In genomic region chr2:17573085-17573805, GRCh38 we compare ENCODE assay signal across 12 cellular contexts.
DNase-seq lines count a peak whose midpoint lies in the region; ATAC-seq and TF ChIP-seq lines count a peak whose summit lies in the region.
"Had no signal": no experiment of that assay in that cellular context is flagged by ENCODE, and none has a peak within 500 bp of the region (broad histone marks: within the 10 kb centered on the region; RNA-seq: fewer than 3 reads in every experiment).

No MANE protein-coding gene starts in this region.

- no peak for ATAC-seq in HG03095 (IDR thresholded peaks at IDR 0.05; ENCODE audit: unreplicated experiment)
- ATAC-seq: stimulated activated naive B cell treated with anti-CD40 and anti-IgM and Interleukin-4, amounts not matched to agents 10 μg/mL and 1 μg/mL and 100 μg/mL, for 72 hours had no signal

- no peak overlapping the region for H3K4me3 Mint-ChIP-seq in nephron
- H3K4me3 Mint-ChIP-seq: stimulated activated naive B cell treated with anti-CD40 and anti-IgM and Interleukin-4, amounts not matched to agents 10 μg/mL and 1 μg/mL and 100 μg/mL, for 72 hours had no signal

- H3K4me3 ChIP-seq in epithelial cell of esophagus (ENCODE audit: low read length): no peak overlapping the region
- H3K4me3 ChIP-seq: MG63 had no signal

- no peaks in the 10 kb centered on the region for H3K27me3 Mint-ChIP-seq in nephron (ENCODE audit: low read depth)

- no peaks in the 10 kb centered on the region for H3K36me3 Mint-ChIP-seq in nephron (ENCODE audit: low read depth)
- H3K36me3 Mint-ChIP-seq: stimulated activated naive B cell treated with anti-CD40 and anti-IgM and Interleukin-4, amounts not matched to agents 10 μg/mL and 1 μg/mL and 100 μg/mL, for 72 hours had no signal

- H3K4me1 Mint-ChIP-seq in nephron: peaks cover 9% of the 10 kb centered on the region
- H3K4me1 Mint-ChIP-seq: stimulated activated naive B cell treated with anti-CD40 and anti-IgM and Interleukin-4, amounts not matched to agents 10 μg/mL and 1 μg/mL and 100 μg/mL, for 72 hours had no signal

- no peaks in the 10 kb centered on the region for H3K9me3 Mint-ChIP-seq in nephron
- H3K9me3 Mint-ChIP-seq: stimulated activated naive B cell treated with anti-CD40 and anti-IgM and Interleukin-4, amounts not matched to agents 10 μg/mL and 1 μg/mL and 100 μg/mL, for 72 hours had no signal

- in situ Hi-C loops in GM13976 (cut with MboI; ENCODE audit: low sequenced_read_pairs, unreplicated experiment): no loop called here

- DNase-seq in GM13976 (ENCODE audit: low spot score): peak; percentile 34
- DNase-seq in NCI-H446 treated with DMSO at 0.1 percent for 48 hours (lab: John Stamatoyannopoulos, UW): peak; percentile 20
- peak; percentile 94 for DNase-seq in epithelial cell of esophagus (ENCODE audit: low read depth)
- no peak for DNase-seq in activated effector memory CD4-positive, alpha-beta T cell treated with Interleukin-2 at 50 U/mL for 16 hours
- DNase-seq in activated CD4-positive, alpha-beta T cell treated with anti-CD3 and anti-CD28 coated beads for 4 hours: no peak
- DNase-seq in substantia nigra (lab: John Stamatoyannopoulos, UW): no peak
- DNase-seq: cortex of kidney; DMS 273 treated with DMSO at 0.1 percent for 48 hours; MG63; stimulated activated naive B cell treated with anti-CD40 and anti-IgM and Interleukin-4, amounts not matched to agents 10 μg/mL and 1 μg/mL and 100 μg/mL, for 72 hours had no signal

- TF ChIP-seq CTCF in GM13976 (IDR thresholded peaks at IDR 0.05; ENCODE audit: borderline replicate concordance, control extremely low read depth, extremely low read depth, insufficient read depth, missing control alignments) (no peak), epithelial cell of esophagus (IDR thresholded peaks at IDR 0.05; ENCODE audit: insufficient read depth, low read depth, low read length, missing control alignments) (peak; percentile 2), nephron (IDR thresholded peaks at IDR 0.05; ENCODE audit: unreplicated experiment in 3 of 3) (peak; percentile 24 to 40 (median 37))

- H3K27ac Mint-ChIP-seq in nephron: no peak overlapping the region
- H3K27ac Mint-ChIP-seq: stimulated activated naive B cell treated with anti-CD40 and anti-IgM and Interleukin-4, amounts not matched to agents 10 μg/mL and 1 μg/mL and 100 μg/mL, for 72 hours had no signal

- no peak overlapping the region for H3K27ac ChIP-seq in substantia nigra (ENCODE audit: low read depth, low read length, poor library complexity, severe bottlenecking)

Comparison
In these comparisons a context has a peak if more than half of its experiments do, and no peak if none do; other contexts are left out.
1. DNase-seq: peak in GM13976 (single experiment), NCI-H446 treated with DMSO at 0.1 percent for 48 hours (single experiment) and epithelial cell of esophagus (single experiment); none in activated effector memory CD4-positive, alpha-beta T cell treated with Interleukin-2 at 50 U/mL for 16 hours (single experiment), activated CD4-positive, alpha-beta T cell treated with anti-CD3 and anti-CD28 coated beads for 4 hours (0 of 2) and substantia nigra (0 of 49).